In genomic region chr18:9120796-9121195, GRCh38 we compare ENCODE assay signal across 1 cellular context.
A peak's percentile ranks its signal among the peaks of the same experiment; 100 is the strongest.
TF ChIP-seq lines count a peak whose summit lies in the region.

No MANE protein-coding gene starts in this region.

TF ChIP-seq in GM12878, 131 proteins besides CTCF, POLR2A, EP300 and RAD21:
- TF ChIP-seq CHD4 (IDR thresholded peaks at IDR 0.05) (no peak), PKNOX1 (IDR thresholded peaks at IDR 0.05) (peak; percentile 48; the same call in 1 of the 2 replicates), MEF2A (IDR thresholded peaks at IDR 0.05; ENCODE audit: insufficient read depth, low read depth, low read length) (0 out of 2 replicates have a peak, but pooled peaks have one; percentile 15), SKIL (IDR thresholded peaks at IDR 0.05; ENCODE audit: low read depth, poor library complexity, severe bottlenecking) (peak; percentile 8), KDM1A (IDR thresholded peaks at IDR 0.05; ENCODE audit: borderline replicate concordance) (no peak), YY1 (IDR thresholded peaks at IDR 0.05; ENCODE audit: low read depth, low read length) (0 out of 2 replicates have a peak, but pooled peaks have one; percentile 28), SIX5 (IDR thresholded peaks at IDR 0.05; ENCODE audit: low read depth, low read length, severe bottlenecking) (no peak)
